Comparison of ENCODE assay signal across 10 cellular contexts in genomic region chr9:107636596-107637405, GRCh38.
DNase-seq lines count a peak whose midpoint lies in the region; ATAC-seq and TF ChIP-seq lines count a peak whose summit lies in the region.
"Had no signal": no experiment of that assay in that cellular context is flagged by ENCODE, and none has a peak within 500 bp of the region (broad histone marks: within the 10 kb centered on the region; RNA-seq: fewer than 3 reads in every experiment).

No MANE protein-coding gene starts in this region.

- H3K4me3 Mint-ChIP-seq in dendritic cell treated with granulocyte-macrophage colony-stimulating factor and Interleukin-4, amounts not matched to agents 40 ng/mL and 50 ng/mL, for 4 days: no peak overlapping the region
- H3K4me3 Mint-ChIP-seq: T-cell had no signal

- H3K27ac ChIP-seq in mucosa of rectum (ENCODE audit: low read depth in 2 of 2, low read length in 2 of 2) (peak overlapping the region; percentile 93 to 95), thoracic aorta (peak overlapping the region; percentile 90 to 95)

- no peaks in the 10 kb centered on the region for H3K36me3 ChIP-seq in mucosa of rectum (ENCODE audit: control insufficient read depth in 2 of 2, insufficient read depth in 2 of 2, low read length in 2 of 2)
- H3K36me3 ChIP-seq in thoracic aorta: no peaks in the 10 kb centered on the region

- H3K4me1 ChIP-seq in mucosa of rectum (ENCODE audit: control insufficient read depth in 2 of 2, insufficient read depth in 2 of 2, low read length in 2 of 2) (peaks cover 9 to 31% of the 10 kb centered on the region in 2 donors), thoracic aorta (ENCODE audit: control insufficient read depth in 1 of 2, low read depth in 2 of 2) (peaks cover 9 to 26% of the 10 kb centered on the region in 2 donors)

- peak overlapping the region in 1 of 2 donors; percentile 76 for H3K4me3 ChIP-seq in mucosa of rectum (ENCODE audit: low read length in 2 of 2)
- peak overlapping the region; percentile 73 for H3K4me3 ChIP-seq in thoracic aorta

- DNase-seq in NCI-H69 (lab: John Stamatoyannopoulos, UW): peak; percentile 44
- no peak for DNase-seq in thoracic aorta (ENCODE audit: low spot score)
- no peak for DNase-seq in activated CD4-positive, CD25-positive, alpha-beta regulatory T cell treated with anti-CD3 and anti-CD28 coated beads, Interleukin-2, amount 50 U/mL, for 72 hours
- no peak for DNase-seq in LoVo (ENCODE audit: low spot score)
- DNase-seq: activated gamma-delta T cell treated with Interleukin-2 at 50 U/mL for 16 hours, NCI-H2081 treated with DMSO at 0.1 percent for 48 hours had no signal

- H3K9me3 ChIP-seq in mucosa of rectum (ENCODE audit: control insufficient read depth in 2 of 2, low read length in 2 of 2) (no peaks in the 10 kb centered on the region), thoracic aorta (no peaks in the 10 kb centered on the region)

- H3K27me3 ChIP-seq in mucosa of rectum (ENCODE audit: control insufficient read depth in 2 of 2, insufficient read depth in 2 of 2, low read length in 2 of 2): no peaks in the 10 kb centered on the region
- H3K27me3 ChIP-seq in thoracic aorta (replicated peaks; ENCODE audit: insufficient read depth): no peaks in the 10 kb centered on the region

- H3K27me3 Mint-ChIP-seq in dendritic cell treated with granulocyte-macrophage colony-stimulating factor and Interleukin-4, amounts not matched to agents 40 ng/mL and 50 ng/mL, for 4 days: no peaks in the 10 kb centered on the region

- H3K27ac Mint-ChIP-seq in dendritic cell treated with granulocyte-macrophage colony-stimulating factor and Interleukin-4, amounts not matched to agents 40 ng/mL and 50 ng/mL, for 4 days: peak overlapping the region; percentile 99
- H3K27ac Mint-ChIP-seq: T-cell had no signal

- intact Hi-C loops in dendritic cell treated with granulocyte-macrophage colony-stimulating factor and Interleukin-4, amounts not matched to agents 40 ng/mL and 50 ng/mL, for 4 days (cut with micrococcal nuclease): loop anchor here (5.0 kb wide), 1 partner anchor 636 kb away; no protein-coding TSS in a partner anchor

- no peak for TF ChIP-seq CTCF in thoracic aorta (IDR thresholded peaks at IDR 0.05)

- no peaks in the 10 kb centered on the region for H3K9me3 Mint-ChIP-seq in dendritic cell treated with granulocyte-macrophage colony-stimulating factor and Interleukin-4, amounts not matched to agents 40 ng/mL and 50 ng/mL, for 4 days
- H3K9me3 Mint-ChIP-seq: T-cell had no signal

- H3K9ac ChIP-seq in mucosa of rectum (ENCODE audit: low read depth in 1 of 2, low read length in 2 of 2): peak overlapping the region; percentile 5 to 71

- H3K36me3 Mint-ChIP-seq in dendritic cell treated with granulocyte-macrophage colony-stimulating factor and Interleukin-4, amounts not matched to agents 40 ng/mL and 50 ng/mL, for 4 days (ENCODE audit: low read depth): peaks cover 5% of the 10 kb centered on the region
- H3K36me3 Mint-ChIP-seq: T-cell had no signal

- H3K4me1 Mint-ChIP-seq in dendritic cell treated with granulocyte-macrophage colony-stimulating factor and Interleukin-4, amounts not matched to agents 40 ng/mL and 50 ng/mL, for 4 days (ENCODE audit: low read depth): peaks cover 53% of the 10 kb centered on the region

- ATAC-seq in thoracic aorta (ENCODE audit: insufficient number of reproducible peaks, low FRiP score, low read depth): no peak
- no peak for ATAC-seq in HG03280 (IDR thresholded peaks at IDR 0.05; ENCODE audit: unreplicated experiment)
- ATAC-seq: T-cell had no signal
